10 cellular contexts compared by ENCODE assay signal in genomic region chr5:61055434-61056006, GRCh38.
DNase-seq lines count a peak whose midpoint lies in the region; ATAC-seq, FAIRE-seq and TF ChIP-seq lines count a peak whose summit lies in the region.
"Had no signal": no experiment of that assay in that cellular context is flagged by ENCODE, and none has a peak within 500 bp of the region (broad histone marks: within the 10 kb centered on the region; RNA-seq: fewer than 3 reads in every experiment).

No MANE protein-coding gene starts in this region.

- H3K36me3 ChIP-seq in MM.1S (replicated peaks; ENCODE audit: insufficient read depth, low read length) = no peaks in the 10 kb centered on the region
- H3K36me3 ChIP-seq in esophagus squamous epithelium = no peaks in the 10 kb centered on the region
- H3K36me3 ChIP-seq in parathyroid adenoma (ENCODE audit: control insufficient read depth, insufficient read depth, low read length) = no peaks in the 10 kb centered on the region
- H3K36me3 ChIP-seq: HAP-1 had no signal

- no peak for ATAC-seq in GM21447 (IDR thresholded peaks at IDR 0.05; ENCODE audit: unreplicated experiment)

- H3K9me3 ChIP-seq in MM.1S (replicated peaks; ENCODE audit: insufficient read depth, low read length) = no peaks in the 10 kb centered on the region
- H3K9me3 ChIP-seq in esophagus squamous epithelium = no peaks in the 10 kb centered on the region
- no peaks in the 10 kb centered on the region for H3K9me3 ChIP-seq in parathyroid adenoma (ENCODE audit: control insufficient read depth, low read length)
- H3K9me3 ChIP-seq: HAP-1 had no signal

- intact Hi-C loops in esophagus squamous epithelium (cut with DNase I) = loop anchor here (10.0 kb wide), 1 partner anchor 599 kb away; no protein-coding TSS in a partner anchor

- no peaks in the 10 kb centered on the region for H3K4me1 ChIP-seq in MM.1S (ENCODE audit: low read length)
- peaks cover 0 to 7% (median 0%) of the 10 kb centered on the region in 3 donors for H3K4me1 ChIP-seq in esophagus squamous epithelium
- no peaks in the 10 kb centered on the region for H3K4me1 ChIP-seq in parathyroid adenoma

- no peaks in the 10 kb centered on the region for H3K27me3 ChIP-seq in MM.1S (replicated peaks; ENCODE audit: insufficient read depth, low read length)
- no peaks in the 10 kb centered on the region for H3K27me3 ChIP-seq in esophagus squamous epithelium
- H3K27me3 ChIP-seq in parathyroid adenoma (ENCODE audit: control insufficient read depth, insufficient read depth, low read length) = no peaks in the 10 kb centered on the region

- H2AFZ ChIP-seq in MM.1S (ENCODE audit: low read length) (no peak overlapping the region), parathyroid adenoma (no peak overlapping the region)

- no peaks in the 10 kb centered on the region for H4K20me1 ChIP-seq in MM.1S (ENCODE audit: insufficient read depth, low read length)

- H3K4me3 ChIP-seq in MM.1S (ENCODE audit: low read length) (no peak overlapping the region), esophagus squamous epithelium (no peak overlapping the region), parathyroid adenoma (ENCODE audit: low read depth, low read length) (no peak overlapping the region)
- H3K4me3 ChIP-seq: HAP-1 had no signal

- H3F3A ChIP-seq in MM.1S (ENCODE audit: insufficient read depth, low read length) = no peaks in the 10 kb centered on the region

- H3K9me2 ChIP-seq in MM.1S (replicated peaks; ENCODE audit: insufficient read depth, low read length) = no peaks in the 10 kb centered on the region

- TF ChIP-seq POLR2A in GM12891 (IDR thresholded peaks at IDR 0.05; ENCODE audit: low read depth, low read length) (no peak), esophagus squamous epithelium (IDR thresholded peaks at IDR 0.05) (no peak)

- H3K9ac ChIP-seq in MM.1S (ENCODE audit: low read length) = no peak overlapping the region
- H3K9ac ChIP-seq in parathyroid adenoma = no peak overlapping the region

- H3K4me2 ChIP-seq in MM.1S (ENCODE audit: low read depth, low read length) (no peak overlapping the region), parathyroid adenoma (ENCODE audit: low read length) (no peak overlapping the region)

- no peaks in the 10 kb centered on the region for H3K79me2 ChIP-seq in MM.1S (ENCODE audit: low read length)
- no peaks in the 10 kb centered on the region for H3K79me2 ChIP-seq in parathyroid adenoma

- DNase-seq in AG08395 (ENCODE audit: low spot score) (peak; percentile 45), GM12891 (ENCODE audit: insufficient read length, low spot score) (peak; percentile 4), MM.1S (peak; percentile 36), SHP77 treated with DMSO at 0.1 percent for 48 hours (lab: John Stamatoyannopoulos, UW) (peak; percentile 8), esophagus squamous epithelium (lab: John Stamatoyannopoulos, UW) (no peak), middle frontal gyrus (ENCODE audit: extremely low spot score, low spot score) (no peak)

- peak; percentile 74 for TF ChIP-seq CTCF in MM.1S (IDR thresholded peaks at IDR 0.05; ENCODE audit: low read length)
- peak in 5 of 6 experiments; percentile 45 to 73 (median 49) for TF ChIP-seq CTCF in esophagus squamous epithelium (IDR thresholded peaks at IDR 0.05)
- peak; percentile 53 for TF ChIP-seq CTCF in parathyroid adenoma (IDR thresholded peaks at IDR 0.05)

- peak; percentile 91 for FAIRE-seq in GM12891 (lab: Jason Lieb, UNC)
- FAIRE-seq: endometrium had no signal

- H3K27ac ChIP-seq in MM.1S (ENCODE audit: low read length) = no peak overlapping the region
- no peak overlapping the region for H3K27ac ChIP-seq in esophagus squamous epithelium
- no peak overlapping the region for H3K27ac ChIP-seq in parathyroid adenoma

TF ChIP-seq in GM12891, 5 proteins besides CTCF, POLR2A, EP300 and RAD21:
- no peak for TF ChIP-seq PAX5 (IDR thresholded peaks at IDR 0.05; ENCODE audit: insufficient read depth, low read length, severe bottlenecking)
- TF ChIP-seq POU2F2 (IDR thresholded peaks at IDR 0.05; ENCODE audit: low read depth, low read length) = no peak
- no peak for TF ChIP-seq POLR2AphosphoS5 (IDR thresholded peaks at IDR 0.05; ENCODE audit: low read depth, low read length)
- TF ChIP-seq SPI1 (IDR thresholded peaks at IDR 0.05; ENCODE audit: low read depth, low read length) = no peak
- TF ChIP-seq TAF1 (IDR thresholded peaks at IDR 0.05; ENCODE audit: low read depth, low read length) = no peak
TF ChIP-seq in GM12891: peak in this region for 0.

Comparison
In these comparisons a context has a peak if more than half of its experiments do, and no peak if none do; other contexts are left out.
1. DNase-seq: peak in AG08395 (single experiment), GM12891 (single experiment), MM.1S (single experiment) and SHP77 treated with DMSO at 0.1 percent for 48 hours (single experiment); none in esophagus squamous epithelium (single experiment) and middle frontal gyrus (single experiment).
2. Peak in every context shown above with its lines, with median percentiles within 50 percentile points of each other: CTCF ChIP-seq.